Comparison of ENCODE assay signal across 1 cellular context in the genomic region with DNA sequence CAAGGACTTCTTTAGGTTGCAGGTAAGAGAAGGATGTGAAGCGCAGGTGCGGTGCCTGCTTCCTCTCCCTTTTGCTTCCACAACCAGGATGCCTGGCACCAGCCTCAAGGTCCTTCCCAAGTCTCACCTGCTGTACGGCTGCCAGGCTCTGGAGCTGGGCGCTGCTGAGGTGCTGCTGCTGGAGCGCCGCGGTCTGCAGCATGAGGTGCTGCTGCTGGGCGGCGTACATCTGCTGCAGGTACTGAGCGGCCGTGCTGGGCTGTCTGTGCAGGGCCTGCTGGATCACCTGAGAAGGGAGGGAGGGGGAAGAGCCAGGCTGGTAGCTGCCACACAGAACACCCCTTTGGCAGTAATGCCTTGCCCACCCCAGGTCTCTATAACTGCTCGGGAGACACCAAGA.
TF ChIP-seq lines count a peak whose summit lies in the region.

No MANE protein-coding gene starts in this region.

TF ChIP-seq in H1, 55 proteins besides CTCF, POLR2A, EP300 and RAD21 (continued from another document):
- TF ChIP-seq, protein P1, sequence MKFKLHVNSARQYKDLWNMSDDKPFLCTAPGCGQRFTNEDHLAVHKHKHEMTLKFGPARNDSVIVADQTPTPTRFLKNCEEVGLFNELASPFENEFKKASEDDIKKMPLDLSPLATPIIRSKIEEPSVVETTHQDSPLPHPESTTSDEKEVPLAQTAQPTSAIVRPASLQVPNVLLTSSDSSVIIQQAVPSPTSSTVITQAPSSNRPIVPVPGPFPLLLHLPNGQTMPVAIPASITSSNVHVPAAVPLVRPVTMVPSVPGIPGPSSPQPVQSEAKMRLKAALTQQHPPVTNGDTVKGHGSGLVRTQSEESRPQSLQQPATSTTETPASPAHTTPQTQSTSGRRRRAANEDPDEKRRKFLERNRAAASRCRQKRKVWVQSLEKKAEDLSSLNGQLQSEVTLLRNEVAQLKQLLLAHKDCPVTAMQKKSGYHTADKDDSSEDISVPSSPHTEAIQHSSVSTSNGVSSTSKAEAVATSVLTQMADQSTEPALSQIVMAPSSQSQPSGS (IDR thresholded peaks at IDR 0.05; ENCODE audit: low read length) = no peak
- TF ChIP-seq NANOG (IDR thresholded peaks at IDR 0.05; ENCODE audit: insufficient read depth, low read depth, low read length, poor library complexity, severe bottlenecking) (no peak), PHF8 (conservative IDR thresholded peaks at IDR 0.05; ENCODE audit: low read depth, low read length) (no peak), ATF3 (IDR thresholded peaks at IDR 0.05; ENCODE audit: insufficient read depth, low read depth, low read length) (no peak)
